ENCODE assay signal across 1 cellular context in the genomic region with DNA sequence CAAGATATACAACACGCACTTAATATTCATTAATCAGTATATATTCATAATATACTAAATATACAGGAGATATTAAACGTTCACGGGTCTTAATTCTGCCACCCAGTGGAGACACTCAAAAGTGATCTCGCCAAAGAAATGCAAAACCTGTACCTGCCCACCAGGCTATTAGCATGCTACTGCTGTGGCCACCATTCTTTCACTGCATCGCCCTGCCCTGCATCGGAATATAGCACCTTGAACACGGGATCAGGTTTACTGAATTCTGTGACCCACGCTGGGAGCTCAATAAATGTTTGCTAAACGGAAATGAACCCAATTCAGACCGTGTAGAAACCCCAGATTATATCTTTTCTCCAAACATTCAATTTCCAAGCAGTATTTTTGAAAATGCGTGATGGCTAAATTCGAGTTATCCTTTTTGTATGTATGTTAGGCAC.
A peak's percentile ranks its signal among the peaks of the same experiment; 100 is the strongest.
TF ChIP-seq lines count a peak whose summit lies in the region.

No MANE protein-coding gene starts in this region.

TF ChIP-seq in HepG2, 621 proteins besides CTCF, POLR2A, EP300 and RAD21 (continued from another document):
- 0 out of 3 replicates have a peak, but pooled peaks have one; percentile 22 for TF ChIP-seq MXI1 (IDR thresholded peaks at IDR 0.05; ENCODE audit: borderline replicate concordance, low read depth, low read length)
- 0 out of 2 replicates have a peak, but pooled peaks have one; percentile 25 for TF ChIP-seq ZNF644 (CRISPR knock-in tag; IDR thresholded peaks at IDR 0.05; ENCODE audit: low read depth)
- 0 out of 2 replicates have a peak, but pooled peaks have one; percentile 57 for TF ChIP-seq SSRP1 (CRISPR knock-in tag; IDR thresholded peaks at IDR 0.05)
- TF ChIP-seq, protein P1, sequence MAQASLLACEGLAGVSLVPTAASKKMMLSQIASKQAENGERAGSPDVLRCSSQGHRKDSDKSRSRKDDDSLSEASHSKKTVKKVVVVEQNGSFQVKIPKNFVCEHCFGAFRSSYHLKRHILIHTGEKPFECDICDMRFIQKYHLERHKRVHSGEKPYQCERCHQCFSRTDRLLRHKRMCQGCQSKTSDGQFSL (CRISPR knock-in tag; IDR thresholded peaks at IDR 0.05), result 0 out of 2 replicates have a peak, but pooled peaks have one; percentile 22
- TF ChIP-seq SMC3 (IDR thresholded peaks at IDR 0.05; ENCODE audit: low read length), result peak; percentile 28; the same call in 1 of the 2 replicates
- TF ChIP-seq ISX (CRISPR knock-in tag; conservative IDR thresholded peaks at IDR 0.05), result 0 out of 2 replicates have a peak, but pooled peaks have one; percentile 44
- TF ChIP-seq HOXD1 (CRISPR knock-in tag; IDR thresholded peaks at IDR 0.05), result 0 out of 2 replicates have a peak, but pooled peaks have one; percentile 2
- TF ChIP-seq, protein P2, sequence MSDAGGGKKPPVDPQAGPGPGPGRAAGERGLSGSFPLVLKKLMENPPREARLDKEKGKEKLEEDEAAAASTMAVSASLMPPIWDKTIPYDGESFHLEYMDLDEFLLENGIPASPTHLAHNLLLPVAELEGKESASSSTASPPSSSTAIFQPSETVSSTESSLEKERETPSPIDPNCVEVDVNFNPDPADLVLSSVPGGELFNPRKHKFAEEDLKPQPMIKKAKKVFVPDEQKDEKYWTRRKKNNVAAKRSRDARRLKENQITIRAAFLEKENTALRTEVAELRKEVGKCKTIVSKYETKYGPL (CRISPR knock-in tag; IDR thresholded peaks at IDR 0.05), result 0 out of 2 replicates have a peak, but pooled peaks have one; percentile 19
- TF ChIP-seq, protein P3, sequence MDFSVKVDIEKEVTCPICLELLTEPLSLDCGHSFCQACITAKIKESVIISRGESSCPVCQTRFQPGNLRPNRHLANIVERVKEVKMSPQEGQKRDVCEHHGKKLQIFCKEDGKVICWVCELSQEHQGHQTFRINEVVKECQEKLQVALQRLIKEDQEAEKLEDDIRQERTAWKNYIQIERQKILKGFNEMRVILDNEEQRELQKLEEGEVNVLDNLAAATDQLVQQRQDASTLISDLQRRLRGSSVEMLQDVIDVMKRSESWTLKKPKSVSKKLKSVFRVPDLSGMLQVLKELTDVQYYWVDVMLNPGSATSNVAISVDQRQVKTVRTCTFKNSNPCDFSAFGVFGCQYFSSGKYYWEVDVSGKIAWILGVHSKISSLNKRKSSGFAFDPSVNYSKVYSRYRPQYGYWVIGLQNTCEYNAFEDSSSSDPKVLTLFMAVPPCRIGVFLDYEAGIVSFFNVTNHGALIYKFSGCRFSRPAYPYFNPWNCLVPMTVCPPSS (IDR thresholded peaks at IDR 0.05), result no peak
- TF ChIP-seq, protein P4, sequence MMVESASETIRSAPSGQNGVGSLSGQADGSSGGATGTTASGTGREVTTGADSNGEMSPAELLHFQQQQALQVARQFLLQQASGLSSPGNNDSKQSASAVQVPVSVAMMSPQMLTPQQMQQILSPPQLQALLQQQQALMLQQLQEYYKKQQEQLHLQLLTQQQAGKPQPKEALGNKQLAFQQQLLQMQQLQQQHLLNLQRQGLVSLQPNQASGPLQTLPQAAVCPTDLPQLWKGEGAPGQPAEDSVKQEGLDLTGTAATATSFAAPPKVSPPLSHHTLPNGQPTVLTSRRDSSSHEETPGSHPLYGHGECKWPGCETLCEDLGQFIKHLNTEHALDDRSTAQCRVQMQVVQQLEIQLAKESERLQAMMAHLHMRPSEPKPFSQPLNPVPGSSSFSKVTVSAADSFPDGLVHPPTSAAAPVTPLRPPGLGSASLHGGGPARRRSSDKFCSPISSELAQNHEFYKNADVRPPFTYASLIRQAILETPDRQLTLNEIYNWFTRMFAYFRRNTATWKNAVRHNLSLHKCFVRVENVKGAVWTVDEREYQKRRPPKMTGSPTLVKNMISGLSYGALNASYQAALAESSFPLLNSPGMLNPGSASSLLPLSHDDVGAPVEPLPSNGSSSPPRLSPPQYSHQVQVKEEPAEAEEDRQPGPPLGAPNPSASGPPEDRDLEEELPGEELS (CRISPR knock-in tag; IDR thresholded peaks at IDR 0.05), result no peak
- no peak for TF ChIP-seq ZNF850 (CRISPR knock-in tag; conservative IDR thresholded peaks at IDR 0.05)
- peak; percentile 43; the same call in 1 of the 2 replicates for TF ChIP-seq ZNF264 (CRISPR knock-in tag; IDR thresholded peaks at IDR 0.05)
- TF ChIP-seq, protein P5, sequence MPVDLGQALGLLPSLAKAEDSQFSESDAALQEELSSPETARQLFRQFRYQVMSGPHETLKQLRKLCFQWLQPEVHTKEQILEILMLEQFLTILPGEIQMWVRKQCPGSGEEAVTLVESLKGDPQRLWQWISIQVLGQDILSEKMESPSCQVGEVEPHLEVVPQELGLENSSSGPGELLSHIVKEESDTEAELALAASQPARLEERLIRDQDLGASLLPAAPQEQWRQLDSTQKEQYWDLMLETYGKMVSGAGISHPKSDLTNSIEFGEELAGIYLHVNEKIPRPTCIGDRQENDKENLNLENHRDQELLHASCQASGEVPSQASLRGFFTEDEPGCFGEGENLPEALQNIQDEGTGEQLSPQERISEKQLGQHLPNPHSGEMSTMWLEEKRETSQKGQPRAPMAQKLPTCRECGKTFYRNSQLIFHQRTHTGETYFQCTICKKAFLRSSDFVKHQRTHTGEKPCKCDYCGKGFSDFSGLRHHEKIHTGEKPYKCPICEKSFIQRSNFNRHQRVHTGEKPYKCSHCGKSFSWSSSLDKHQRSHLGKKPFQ (CRISPR knock-in tag; IDR thresholded peaks at IDR 0.05; ENCODE audit: insufficient replicate concordance), result peak; percentile 18
- TF ChIP-seq KMT2A (CRISPR knock-in tag; IDR thresholded peaks at IDR 0.05), result peak; percentile 3; the same call in 1 of the 2 replicates
